In the genomic region with DNA sequence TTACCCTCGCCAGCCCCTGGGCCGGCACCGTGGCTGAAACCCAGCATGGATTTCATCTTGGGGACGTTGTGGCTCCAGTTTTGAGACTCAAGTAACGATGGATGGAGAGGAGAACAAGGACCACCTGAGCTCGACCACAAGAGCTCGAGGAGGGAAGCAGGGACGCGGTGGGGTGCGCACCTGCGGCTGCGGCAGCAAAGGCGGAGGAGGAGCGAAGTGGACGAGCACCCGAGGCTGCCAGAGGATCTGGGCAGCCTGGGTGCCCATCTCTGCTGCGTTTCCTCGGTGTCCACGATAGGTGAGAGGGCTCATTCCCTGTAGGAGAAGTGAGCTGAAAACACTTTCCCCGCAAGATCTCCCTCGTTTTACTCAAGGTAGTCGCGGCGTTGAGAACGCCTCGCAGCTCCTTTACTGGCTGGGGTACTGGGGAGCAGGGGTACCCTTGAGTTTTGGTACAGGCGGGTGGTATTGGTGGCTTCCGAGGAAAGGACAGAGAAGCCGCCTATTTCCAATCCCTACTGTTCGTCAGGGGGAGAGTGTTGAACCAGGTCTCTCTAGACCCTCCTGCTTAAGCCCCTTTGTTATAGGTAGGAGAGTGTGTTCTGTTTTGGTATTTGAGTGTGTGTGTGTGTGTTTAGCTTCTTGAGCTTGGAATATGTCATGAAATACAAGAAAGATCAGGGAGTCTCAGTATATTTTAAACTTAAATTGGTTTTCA, we compare ENCODE assay signal across 14 cellular contexts.
"Had no signal": no experiment of that assay in that cellular context is flagged by ENCODE, and none has a peak within 500 bp of the region (broad histone marks: within the 10 kb centered on the region; RNA-seq: fewer than 3 reads in every experiment).

No MANE protein-coding gene starts in this region.

- H3K27ac ChIP-seq: brain microvascular endothelial cell, esophagus muscularis mucosa had no signal

- H3K4me3 Mint-ChIP-seq: activated CD4-positive, alpha-beta T cell treated with anti-CD3 and anti-CD28 coated beads, Interleukin-2, amount 10 ng/mL, durations not matched to agents 24 days and 14 days; activated naive CD4-positive, alpha-beta T cell treated with anti-CD3 and anti-CD28 coated beads, Interleukin-2, amount 50 U/mL, for 24 hours; nephron had no signal

- DNase-seq: activated CD4-positive, alpha-beta T cell treated with anti-CD3 and anti-CD28 coated beads, Interleukin-2, amount 10 ng/mL, durations not matched to agents 24 days and 14 days; activated T-cell treated with anti-CD3 and anti-CD28 coated beads for 4 hours; amygdala; brain microvascular endothelial cell; foreskin fibroblast; glutamatergic neuron; left ventricle myocardium superior; mesendoderm; stimulated activated CD4-positive, alpha-beta T cell treated with anti-CD3 and anti-CD28 coated beads, Interleukin-4, amount 100 ng/mL, for 24 hours; SW 1271 had no signal

- H3K27ac Mint-ChIP-seq: activated CD4-positive, alpha-beta T cell treated with anti-CD3 and anti-CD28 coated beads, Interleukin-2, amount 10 ng/mL, durations not matched to agents 24 days and 14 days; activated naive CD4-positive, alpha-beta T cell treated with anti-CD3 and anti-CD28 coated beads, Interleukin-2, amount 50 U/mL, for 24 hours; activated T-helper 2 cell treated with anti-CD3 and anti-CD28 coated beads, Interferon-gamma antibody, Interleukin-2, Interleukin-4, amounts not matched to agents 10 μg/mL and 5 μg/mL and 100 μg/mL, durations not matched to agents 14 hours and 24 hours and 36 hours; nephron had no signal

- H3K36me3 ChIP-seq: brain microvascular endothelial cell, esophagus muscularis mucosa had no signal

- H3K4me3 ChIP-seq: esophagus muscularis mucosa had no signal
